10 cellular contexts compared by ENCODE assay signal in genomic region chr17:8799001-8799850, GRCh38. TPM values are rescaled to one million over a fixed set of nuclear protein-coding genes. Genes with fewer than 3 reads are reported as not detected.
A peak's percentile ranks its signal among the peaks of the same experiment; 100 is the strongest.
DNase-seq lines count a peak whose midpoint lies in the region; ATAC-seq, FAIRE-seq and TF ChIP-seq lines count a peak whose summit lies in the region.
"Had no signal": no experiment of that assay in that cellular context is flagged by ENCODE, and none has a peak within 500 bp of the region (broad histone marks: within the 10 kb centered on the region; RNA-seq: fewer than 3 reads in every experiment).

A gene with protein sequence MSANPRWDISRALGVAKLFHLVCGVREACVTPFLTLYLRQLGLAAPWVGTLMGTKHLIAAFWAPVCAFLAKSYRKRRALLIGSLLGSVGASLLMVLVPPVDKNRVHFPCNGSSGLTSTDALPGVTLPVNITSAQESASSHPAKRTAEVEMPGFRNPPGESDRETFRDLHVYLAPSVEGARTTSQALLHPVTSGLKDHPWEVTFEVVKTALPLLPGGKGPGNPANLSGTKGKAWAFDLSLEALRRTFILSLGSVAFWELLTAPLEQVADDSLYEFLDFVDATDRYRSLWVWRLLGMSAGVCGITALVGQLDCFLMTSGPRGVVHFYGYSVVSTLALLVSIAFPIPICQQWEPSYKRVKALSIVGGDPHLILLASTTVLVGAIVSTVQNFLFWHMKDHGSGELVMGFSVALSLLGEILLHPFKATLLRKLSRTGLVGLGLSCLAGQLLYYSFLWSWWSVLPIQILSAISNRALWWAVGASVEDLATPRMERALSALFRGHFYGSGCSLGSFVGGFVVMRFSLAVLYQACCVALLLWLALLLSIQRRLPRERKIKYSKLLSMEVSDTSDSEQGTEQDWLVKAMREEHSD (minus strand): TSS chr17:8799365. CDS start chr17:8799120, 245 bp downstream.

- H3K9ac ChIP-seq in neuronal stem cell (ENCODE audit: low read depth, low read length, poor library complexity): peak within 1 kb of the TSS; percentile 3

- peak within 1 kb of the TSS; percentile 56 for H3K4me2 ChIP-seq in neuronal stem cell (ENCODE audit: insufficient read depth, low read length, poor library complexity, severe bottlenecking)

- no peak within 1 kb of the TSS for H4K8ac ChIP-seq in neuronal stem cell (ENCODE audit: low read depth, low read length)

- H4K91ac ChIP-seq in neuronal stem cell (ENCODE audit: low read depth, low read length, poor library complexity): no peak within 1 kb of the TSS

- peak within 1 kb of the TSS; percentile 26 for H2BK15ac ChIP-seq in neuronal stem cell (ENCODE audit: low read length)

- no CpG with 5 or more reads among the region's 61 CpGs for WGBS in neuronal stem cell (ENCODE audit: extremely low coverage in 2 of 2, insufficient read length in 2 of 2, insufficient replicate concordance in 1 of 2), 2 donors

- H2BK120ac ChIP-seq in neuronal stem cell (ENCODE audit: low read depth, low read length): peak within 1 kb of the TSS; percentile 57

- FAIRE-seq in GM12891 (lab: Jason Lieb, UNC): no peak

- ATAC-seq in GM18502 (IDR thresholded peaks at IDR 0.05; ENCODE audit: poor library complexity, unreplicated experiment) (no peak), GM21447 (IDR thresholded peaks at IDR 0.05; ENCODE audit: unreplicated experiment) (no peak)

- peak; percentile 49 for TF ChIP-seq POLR2A in GM12891 (IDR thresholded peaks at IDR 0.05; ENCODE audit: low read depth, low read length)

- TF ChIP-seq CTCF in cardiac muscle cell (IDR thresholded peaks at IDR 0.05; ENCODE audit: low read depth, low read length): no peak

- peak within 1 kb of the TSS; percentile 66 for H3K23ac ChIP-seq in neuronal stem cell (ENCODE audit: low read depth, low read length, poor library complexity)

- H3K18ac ChIP-seq in neuronal stem cell (ENCODE audit: low read length): peak within 1 kb of the TSS; percentile 61

- peak within 1 kb of the TSS; percentile 8 for H3K4me3 ChIP-seq in cardiac muscle cell
- H3K4me3 ChIP-seq in neuronal stem cell (ENCODE audit: low read length in 2 of 2): peak within 1 kb of the TSS in 1 of 2 donors; percentile 65
- H3K4me3 ChIP-seq: vagina had no signal

- no peak within 1 kb of the TSS for H2BK5ac ChIP-seq in neuronal stem cell (ENCODE audit: low read length)

- no peak within 1 kb of the TSS for H2AFZ ChIP-seq in neuronal stem cell (ENCODE audit: low read length)

- H3K9me3 ChIP-seq in cardiac muscle cell (ENCODE audit: low read depth): no peaks in the 10 kb centered on the region
- peaks cover 0 to 4% of the 10 kb centered on the region in 2 donors for H3K9me3 ChIP-seq in neuronal stem cell (replicated peaks in 1 of 2; ENCODE audit: control insufficient read depth in 2 of 2, insufficient read depth in 1 of 2, low read depth in 1 of 2, low read length in 2 of 2)
- H3K9me3 ChIP-seq: vagina had no signal

- H3K4me1 ChIP-seq in cardiac muscle cell (ENCODE audit: low read depth): peaks cover 3% of the 10 kb centered on the region
- peaks cover 0 to 9% of the 10 kb centered on the region in 2 donors for H3K4me1 ChIP-seq in neuronal stem cell (ENCODE audit: control insufficient read depth in 2 of 2, insufficient read depth in 1 of 2, low read depth in 1 of 2, low read length in 2 of 2)

- H3K79me1 ChIP-seq in neuronal stem cell (ENCODE audit: low read depth, low read length): peaks cover 3% of the 10 kb centered on the region

- peak within 1 kb of the TSS; percentile 6 for H2BK12ac ChIP-seq in neuronal stem cell (ENCODE audit: low read length)

- DNase-seq in GM12891 (ENCODE audit: insufficient read length, low spot score) (no peak), NCI-H526 treated with DMSO at 0.1 percent for 48 hours (lab: John Stamatoyannopoulos, UW) (peak; percentile 39), cardiac muscle cell (ENCODE audit: low read depth in 1 of 2, low spot score in 1 of 2) (peak; percentile 45 to 70), neuronal stem cell (ENCODE audit: low spot score) (no peak), caudate nucleus (lab: John Stamatoyannopoulos, UW) (no peak), NCI-H2227 treated with DMSO at 0.1 percent for 48 hours (lab: John Stamatoyannopoulos, UW) (no peak)
- DNase-seq: left cardiac atrium had no signal

- no peak within 1 kb of the TSS for H3K27ac ChIP-seq in cardiac muscle cell
- no peak within 1 kb of the TSS for H3K27ac ChIP-seq in neuronal stem cell (replicated peaks; ENCODE audit: low read length)
- H3K27ac ChIP-seq in caudate nucleus (ENCODE audit: low read depth, low read length): no peak within 1 kb of the TSS
- H3K27ac ChIP-seq: vagina had no signal

- H3K36me3 ChIP-seq in cardiac muscle cell: no peaks in the 10 kb centered on the region
- H3K36me3 ChIP-seq in neuronal stem cell (replicated peaks in 1 of 2; ENCODE audit: control insufficient read depth in 2 of 2, insufficient read depth in 2 of 2, low read length in 2 of 2): no peaks in the 10 kb centered on the region
- H3K36me3 ChIP-seq: vagina had no signal

- no peak within 1 kb of the TSS for H3K4ac ChIP-seq in neuronal stem cell (ENCODE audit: low read length)

- peak within 1 kb of the TSS; percentile 73 for H2AK5ac ChIP-seq in neuronal stem cell (ENCODE audit: low read depth, low read length)

- H3K14ac ChIP-seq in neuronal stem cell (ENCODE audit: low read length): no peak within 1 kb of the TSS

- peaks cover 33% of the 10 kb centered on the region for H3K27me3 ChIP-seq in cardiac muscle cell
- H3K27me3 ChIP-seq in neuronal stem cell (ENCODE audit: control insufficient read depth in 3 of 3, insufficient read depth in 3 of 3, low read depth in 1 of 3, low read length in 3 of 3): peaks cover 3 to 66% (median 19%) of the 10 kb centered on the region in 3 experiments
- H3K27me3 ChIP-seq: vagina had no signal

TF ChIP-seq in GM12891, 5 proteins besides CTCF, POLR2A, EP300 and RAD21:
- TF ChIP-seq POLR2AphosphoS5 (IDR thresholded peaks at IDR 0.05; ENCODE audit: low read depth, low read length) (0 out of 2 replicates have a peak, but pooled peaks have one; percentile 52), POU2F2 (IDR thresholded peaks at IDR 0.05; ENCODE audit: low read depth, low read length) (0 out of 2 replicates have a peak, but pooled peaks have one; percentile 9), SPI1 (IDR thresholded peaks at IDR 0.05; ENCODE audit: low read depth, low read length) (no peak)

RNA-seq across cellular contexts. Expression of the gene that starts here (rescaled TPM):
- polyA plus RNA-seq in GM12891 (2012; ENCODE audit: low read depth, missing spikeins): 1.4 TPM
- total RNA-seq in cardiac muscle cell: not detected in 2 replicates
- not detected in 2 replicates for polyA plus RNA-seq in cardiac muscle cell
- polyA plus RNA-seq in neuronal stem cell (2013, experiment 1 of 2): not detected
- not detected for polyA plus RNA-seq in neuronal stem cell (2013, experiment 2 of 2)
- total RNA-seq: left cardiac atrium, vagina had no signal

Comparison
In these comparisons a context has a peak if more than half of its experiments do, and no peak if none do; other contexts are left out.
1. Peak in DNase-seq and H3K4me3 ChIP-seq in cardiac muscle cell; RNA of the gene not detected or under 1 TPM.